Comparison of ENCODE assay signal across 21 cellular contexts in genomic region chr3:141523615-141524375, GRCh38. TPM values are rescaled to one million over a fixed set of nuclear protein-coding genes. Genes with fewer than 3 reads are reported as not detected.
DNase-seq lines count a peak whose midpoint lies in the region; ATAC-seq, FAIRE-seq and TF ChIP-seq lines count a peak whose summit lies in the region.
"Had no signal": no experiment of that assay in that cellular context is flagged by ENCODE, and none has a peak within 500 bp of the region (broad histone marks: within the 10 kb centered on the region; RNA-seq: fewer than 3 reads in every experiment).

No MANE protein-coding gene starts in this region.

- H3K9ac ChIP-seq in K562 (ENCODE audit: insufficient read depth in 1 of 2, low read depth in 2 of 2, low read length in 2 of 2): no peak overlapping the region; a peak in 1 of 4 replicates

- H3K4me3 Mint-ChIP-seq in natural killer cell: no peak overlapping the region
- H3K4me3 Mint-ChIP-seq in natural killer cell treated with Interleukin-12 subunit alpha and Interleukin-12 subunit beta and Interleukin-15 and Interleukin-18, amount 100 ng/mL, for 72 hours: no peak overlapping the region
- no peak overlapping the region for H3K4me3 Mint-ChIP-seq in activated T-helper 1 cell treated with anti-CD3 and anti-CD28 coated beads, Interleukin-12 subunit alpha, Interleukin-12 subunit beta, Interleukin-2, Interleukin-4 antibody, amounts not matched to agents 30 ng/mL and 10 ng/mL and 1 ng/mL, durations not matched to agents 14 hours and 24 hours and 36 hours
- no peak overlapping the region for H3K4me3 Mint-ChIP-seq in immature natural killer cell
- H3K4me3 Mint-ChIP-seq: T-helper 2 cell treated with Interferon-gamma antibody and Interleukin-4, amounts not matched to agents 5 μg/mL and 100 μg/mL, for 36 hours had no signal

- H3K4me3 ChIP-seq in K562: no peak overlapping the region
- H3K4me3 ChIP-seq: GM12878, sigmoid colon, uterus had no signal

- CTCF ChIA-PET in K562 (lab: Yijun Ruan, JAX; ENCODE audit: low intra/inter-chr PET ratio): no interaction called here

- no peaks in the 10 kb centered on the region for H3K9me1 ChIP-seq in K562 (ENCODE audit: control insufficient read depth, insufficient read depth, low read length)

- 73% methylated on average over 4 of the region's 4 CpGs for WGBS in K562 (ENCODE audit: insufficient coverage, low coverage, missing lambda C conversion rate)

- H3K27me3 ChIP-seq in K562 (ENCODE audit: control insufficient read depth in 2 of 2, insufficient read depth in 2 of 2, low read length in 2 of 2): no peaks in the 10 kb centered on the region
- H3K27me3 ChIP-seq: sigmoid colon, uterus had no signal

- peak overlapping the region; percentile 14 to 15 for H3K27ac Mint-ChIP-seq in natural killer cell
- H3K27ac Mint-ChIP-seq in natural killer cell treated with Interleukin-12 subunit alpha and Interleukin-12 subunit beta and Interleukin-15 and Interleukin-18, amount 100 ng/mL, for 72 hours: peak overlapping the region in 1 of 2 donors; percentile 40
- H3K27ac Mint-ChIP-seq in activated T-helper 1 cell treated with anti-CD3 and anti-CD28 coated beads, Interleukin-12 subunit alpha, Interleukin-12 subunit beta, Interleukin-2, Interleukin-4 antibody, amounts not matched to agents 30 ng/mL and 10 ng/mL and 1 ng/mL, durations not matched to agents 14 hours and 24 hours and 36 hours: no peak overlapping the region
- peak overlapping the region in 3 of 6 donors; percentile 45 to 73 (median 68) for H3K27ac Mint-ChIP-seq in immature natural killer cell
- H3K27ac Mint-ChIP-seq: T-helper 2 cell treated with Interferon-gamma antibody and Interleukin-4, amounts not matched to agents 5 μg/mL and 100 μg/mL, for 36 hours had no signal

- POLR2A ChIA-PET in K562 (lab: Yijun Ruan, JAX): interaction anchor here (0.8 kb wide), 1 partner anchor 10 kb away, joined by 3 read pairs; no protein-coding TSS in a partner anchor

- H3K27ac ChIP-seq in K562 (ENCODE audit: extremely low read depth, low read depth, low read length): no peak overlapping the region
- H3K27ac ChIP-seq: sigmoid colon, uterus had no signal

- BruUV-seq in K562 (replicated peaks; lab: Mats Ljungman, UMichigan): no TSS peak

- DNase-seq in natural killer cell (no peak), HTR-8/SVneo (ENCODE audit: insufficient read length, low spot score) (no peak), K562 (ENCODE audit: extremely low read depth in 1 of 4, low spot score in 3 of 4) (no peak), immature natural killer cell (no peak), cortex of kidney (lab: John Stamatoyannopoulos, UW) (no peak)
- no peak for DNase-seq in natural killer cell treated with Interleukin-12 subunit alpha and Interleukin-12 subunit beta and Interleukin-15 and Interleukin-18, amount 100 ng/mL, for 72 hours (ENCODE audit: low spot score)
- DNase-seq in activated T-helper 1 cell treated with anti-CD3 and anti-CD28 coated beads, Interleukin-12 subunit alpha, Interleukin-12 subunit beta, Interleukin-2, Interleukin-4 antibody, amounts not matched to agents 30 ng/mL and 10 ng/mL and 1 ng/mL, durations not matched to agents 14 hours and 24 hours and 36 hours (ENCODE audit: low spot score): no peak
- DNase-seq: activated CD4-positive, alpha-beta T cell treated with anti-CD3 and anti-CD28 coated beads for 48 hours; Calu3; GDM1; HCEC 1CT; KBM-7; left ventricle myocardium superior; NCI-H2081; NCI-H526; SHP77 treated with DMSO at 0.1 percent for 48 hours; sigmoid colon; uterus had no signal

- TF ChIP-seq CTCF in natural killer cell (IDR thresholded peaks at IDR 0.05) (no peak), K562 (IDR thresholded peaks at IDR 0.05 in 2 of 3, conservative IDR thresholded peaks at IDR 0.05 in 1 of 3; ENCODE audit: insufficient read depth in 2 of 3, low read depth in 1 of 3, low read length in 3 of 3) (no peak)

- TF ChIP-seq RAD21 in K562 (CRISPR knock-in tag; conservative IDR thresholded peaks at IDR 0.05 in 1 of 2, IDR thresholded peaks at IDR 0.05 in 1 of 2): no peak

- in situ Hi-C loops in K562 (cut with MboI): no loop called here

- H2AFZ ChIP-seq in K562 (ENCODE audit: low read depth, low read length): no peak overlapping the region

- intact Hi-C loops in natural killer cell (cut with micrococcal nuclease): no loop called here
- intact Hi-C loops in K562 (cut with micrococcal nuclease): no loop called here
- intact Hi-C loops in activated T-helper 1 cell treated with anti-CD3 and anti-CD28 coated beads, Interleukin-12 subunit alpha, Interleukin-12 subunit beta, Interleukin-2, Interleukin-4 antibody, amounts not matched to agents 30 ng/mL and 10 ng/mL and 1 ng/mL, durations not matched to agents 14 hours and 24 hours and 36 hours (cut with micrococcal nuclease): no loop called here

- H3K9me3 Mint-ChIP-seq in natural killer cell: no peaks in the 10 kb centered on the region
- H3K9me3 Mint-ChIP-seq in natural killer cell treated with Interleukin-12 subunit alpha and Interleukin-12 subunit beta and Interleukin-15 and Interleukin-18, amount 100 ng/mL, for 72 hours: no peaks in the 10 kb centered on the region
- no peaks in the 10 kb centered on the region for H3K9me3 Mint-ChIP-seq in activated T-helper 1 cell treated with anti-CD3 and anti-CD28 coated beads, Interleukin-12 subunit alpha, Interleukin-12 subunit beta, Interleukin-2, Interleukin-4 antibody, amounts not matched to agents 30 ng/mL and 10 ng/mL and 1 ng/mL, durations not matched to agents 14 hours and 24 hours and 36 hours
- H3K9me3 Mint-ChIP-seq in immature natural killer cell: no peaks in the 10 kb centered on the region
- H3K9me3 Mint-ChIP-seq: T-helper 2 cell treated with Interferon-gamma antibody and Interleukin-4, amounts not matched to agents 5 μg/mL and 100 μg/mL, for 36 hours had no signal

- H3K4me2 ChIP-seq in K562 (ENCODE audit: insufficient read depth, low read length): no peak overlapping the region

- H4K20me1 ChIP-seq in K562 (replicated peaks; ENCODE audit: control insufficient read depth, insufficient read depth, low read length): no peaks in the 10 kb centered on the region

- FAIRE-seq in HTR-8/SVneo (lab: Jason Lieb, UNC): peak; percentile 64
- no peak for FAIRE-seq in K562 (lab: Jason Lieb, UNC)
- FAIRE-seq: GM12878 had no signal

- H3K9me3 ChIP-seq in K562 (replicated peaks; ENCODE audit: control insufficient read depth, insufficient read depth, low read depth, low read length): no peaks in the 10 kb centered on the region
- H3K9me3 ChIP-seq: sigmoid colon, uterus had no signal

- H3K36me3 ChIP-seq in K562 (ENCODE audit: control insufficient read depth, insufficient read depth, low read length): peaks cover 22% of the 10 kb centered on the region
- H3K36me3 ChIP-seq: uterus had no signal

- ATAC-seq in natural killer cell (no peak), K562 (no peak), HG02571 (IDR thresholded peaks at IDR 0.05; ENCODE audit: unreplicated experiment) (no peak)
- ATAC-seq in natural killer cell treated with Interleukin-12 subunit alpha and Interleukin-12 subunit beta and Interleukin-15 and Interleukin-18, amount 100 ng/mL, for 72 hours: no peak
- ATAC-seq: GM12878, left ventricle myocardium superior had no signal

- TF ChIP-seq EP300 in K562 (IDR thresholded peaks at IDR 0.05; ENCODE audit: low read length): no peak

- H3K27me3 Mint-ChIP-seq in natural killer cell (ENCODE audit: low read depth in 2 of 2) (no peaks in the 10 kb centered on the region), immature natural killer cell (ENCODE audit: low read depth in 3 of 3) (peaks cover 0 to 2% (median 0%) of the 10 kb centered on the region in 3 donors)
- no peaks in the 10 kb centered on the region for H3K27me3 Mint-ChIP-seq in natural killer cell treated with Interleukin-12 subunit alpha and Interleukin-12 subunit beta and Interleukin-15 and Interleukin-18, amount 100 ng/mL, for 72 hours
- no peaks in the 10 kb centered on the region for H3K27me3 Mint-ChIP-seq in activated T-helper 1 cell treated with anti-CD3 and anti-CD28 coated beads, Interleukin-12 subunit alpha, Interleukin-12 subunit beta, Interleukin-2, Interleukin-4 antibody, amounts not matched to agents 30 ng/mL and 10 ng/mL and 1 ng/mL, durations not matched to agents 14 hours and 24 hours and 36 hours (ENCODE audit: insufficient read depth)

- H3K4me1 ChIP-seq in K562 (replicated peaks in 1 of 2; ENCODE audit: control insufficient read depth in 2 of 2, insufficient read depth in 2 of 2, low read length in 2 of 2): peaks cover 0 to 6% of the 10 kb centered on the region in 2 experiments; a peak in 2 of 5 replicates
- H3K4me1 ChIP-seq: uterus had no signal

- no peaks in the 10 kb centered on the region for H3K79me2 ChIP-seq in K562 (ENCODE audit: control insufficient read depth, insufficient read depth, low read length)

- H3K36me3 Mint-ChIP-seq in natural killer cell: peaks cover 7% of the 10 kb centered on the region
- H3K36me3 Mint-ChIP-seq in natural killer cell treated with Interleukin-12 subunit alpha and Interleukin-12 subunit beta and Interleukin-15 and Interleukin-18, amount 100 ng/mL, for 72 hours: peaks cover 33% of the 10 kb centered on the region
- H3K36me3 Mint-ChIP-seq in activated T-helper 1 cell treated with anti-CD3 and anti-CD28 coated beads, Interleukin-12 subunit alpha, Interleukin-12 subunit beta, Interleukin-2, Interleukin-4 antibody, amounts not matched to agents 30 ng/mL and 10 ng/mL and 1 ng/mL, durations not matched to agents 14 hours and 24 hours and 36 hours (ENCODE audit: low read depth): peaks cover 42% of the 10 kb centered on the region
- H3K36me3 Mint-ChIP-seq in immature natural killer cell: peaks cover 0 to 26% (median 5%) of the 10 kb centered on the region in 3 donors

- H3K4me1 Mint-ChIP-seq in natural killer cell (peaks cover 56 to 57% of the 10 kb centered on the region in 2 donors), immature natural killer cell (peaks cover 53 to 94% of the 10 kb centered on the region in 2 donors)
- H3K4me1 Mint-ChIP-seq in natural killer cell treated with Interleukin-12 subunit alpha and Interleukin-12 subunit beta and Interleukin-15 and Interleukin-18, amount 100 ng/mL, for 72 hours (ENCODE audit: low read depth in 2 of 2): peaks cover 46 to 60% of the 10 kb centered on the region in 2 donors
- H3K4me1 Mint-ChIP-seq in activated T-helper 1 cell treated with anti-CD3 and anti-CD28 coated beads, Interleukin-12 subunit alpha, Interleukin-12 subunit beta, Interleukin-2, Interleukin-4 antibody, amounts not matched to agents 30 ng/mL and 10 ng/mL and 1 ng/mL, durations not matched to agents 14 hours and 24 hours and 36 hours (ENCODE audit: low read depth): peaks cover 52% of the 10 kb centered on the region

- no peak for TF ChIP-seq POLR2A in K562 (conservative IDR thresholded peaks at IDR 0.05)

RNA-seq across cellular contexts. Expression of gene RASA2, which starts 37.0 kb away (rescaled TPM):
- 10 to 100 TPM; 93.9 to 99.4 (median 97.0) TPM for total RNA-seq in natural killer cell
- total RNA-seq in natural killer cell treated with Interleukin-12 subunit alpha and Interleukin-12 subunit beta and Interleukin-15 and Interleukin-18, amount 100 ng/mL, for 72 hours: 10 to 100 TPM; 65.9 to 85.7 TPM
- total RNA-seq in K562 (2011; cell fraction: chromatin; rRNA removed; ENCODE audit: low replicate concordance): 7.2 and 29.1 TPM in 2 replicates
- 4.7 and 8.2 TPM in 2 replicates for total RNA-seq in K562 (2011; cell fraction: nucleolus; rRNA removed)
- total RNA-seq in K562 (2011; cell fraction: nucleoplasm; rRNA removed): 9.2 and 13.4 TPM in 2 replicates
- total RNA-seq in K562 (2014; rRNA removed): 6.1 and 6.6 TPM in 2 replicates
- total RNA-seq in K562 (2014; rRNA removed; fragmentation: Illumina TruSeq; extraction: Trizol): 12.8 and 13.4 TPM in 2 replicates
- total RNA-seq in K562 (2015; rRNA removed; fragmentation: Illumina TruSeq; extraction: Trizol): 10.0 and 11.3 TPM in 2 replicates
- 10.4 and 14.1 TPM in 2 replicates for total RNA-seq in K562 (2021)
- 7.6 and 9.5 TPM in 2 replicates for polyA plus RNA-seq in K562 (2011; rRNA removed)
- polyA plus RNA-seq in K562 (2011; cell fraction: cytosol; rRNA removed): 1.2 and 2.7 TPM in 2 replicates
- polyA plus RNA-seq in K562 (2011; cell fraction: nucleus; rRNA removed): 7.1 and 10.2 TPM in 2 replicates
- polyA plus RNA-seq in K562 (2012): 4.0 and 5.3 TPM in 2 replicates
- 7.6 and 9.7 TPM in 2 replicates for polyA plus RNA-seq in K562 (2014; fragmentation: Illumina TruSeq; extraction: Trizol)
- 1 to 10 TPM; 2.0 to 2.7 TPM for polyA plus RNA-seq in K562 (2014; fragmentation: Nextera tagmentation; extraction: Ambion mirVana)
- polyA plus RNA-seq in K562 (2014; rRNA removed): 6.2 TPM in 2 replicates
- 9.3 and 12.8 TPM in 2 replicates for polyA minus RNA-seq in K562 (2011; rRNA and poly(A)+ RNA removed)
- 4.0 and 4.8 TPM in 2 replicates for polyA minus RNA-seq in K562 (2011; cell fraction: cytosol; rRNA and poly(A)+ RNA removed)
- 5.3 and 11.9 TPM in 2 replicates for polyA minus RNA-seq in K562 (2011; cell fraction: nucleus; rRNA and poly(A)+ RNA removed)
- total RNA-seq in activated T-helper 1 cell treated with anti-CD3 and anti-CD28 coated beads, Interleukin-12 subunit alpha, Interleukin-12 subunit beta, Interleukin-2, Interleukin-4 antibody, amounts not matched to agents 30 ng/mL and 10 ng/mL and 1 ng/mL, durations not matched to agents 14 hours and 24 hours and 36 hours: 37.7 and 39.2 TPM in 2 replicates
- polyA plus RNA-seq in immature natural killer cell: 10 to 100 TPM; 32.6 to 48.7 (median 45.9) TPM
